ENCODE assay signal across 8 cellular contexts in genomic region chr10:77391605-77392235, GRCh38.
A peak's percentile ranks its signal among the peaks of the same experiment; 100 is the strongest.
DNase-seq lines count a peak whose midpoint lies in the region; ATAC-seq and TF ChIP-seq lines count a peak whose summit lies in the region.

No MANE protein-coding gene starts in this region.

- H3K27ac ChIP-seq in OCI-LY3 (ENCODE audit: low read length) (no peak overlapping the region), caudate nucleus (ENCODE audit: low read depth, low read length) (no peak overlapping the region), layer of hippocampus (ENCODE audit: low read depth, low read length) (peak overlapping the region; percentile 13)

- H3K79me2 ChIP-seq in OCI-LY3 (ENCODE audit: low read length) = no peaks in the 10 kb centered on the region; the same call in 1 of the 2 replicates

- H3K4me2 ChIP-seq in OCI-LY3 (ENCODE audit: low read length) = no peak overlapping the region

- no peaks in the 10 kb centered on the region for H3K4me1 ChIP-seq in OCI-LY3 (ENCODE audit: low read length)

- no peaks in the 10 kb centered on the region for H3K9me3 ChIP-seq in OCI-LY3 (ENCODE audit: insufficient read depth, low read length)

- no peak overlapping the region for H3K9ac ChIP-seq in OCI-LY3 (ENCODE audit: low read length)

- in situ Hi-C loops in Caki2 (cut with HindIII; ENCODE audit: low pct_unique_long_range_greater_than_20kb, low sequenced_read_pairs) = no loop called here

- H3K27me3 ChIP-seq in OCI-LY3 (ENCODE audit: low read depth, low read length) (no peaks in the 10 kb centered on the region), layer of hippocampus (ENCODE audit: control insufficient read depth, insufficient read depth, low read length) (no peaks in the 10 kb centered on the region)

- H2AFZ ChIP-seq in OCI-LY3 (ENCODE audit: low read depth, low read length) = no peak overlapping the region

- H3K4me3 ChIP-seq in HFF-Myc (replicated peaks; ENCODE audit: low read depth, low read length) (no peak overlapping the region), OCI-LY3 (ENCODE audit: low read length) (no peak overlapping the region)

- DNase-seq in Caki2 (ENCODE audit: low read depth) = peak; percentile 81
- peak; percentile 89 for DNase-seq in HFF-Myc (ENCODE audit: extremely low read depth, low read depth)
- peak in 51 of 61 donors; percentile 8 to 67 (median 40) for DNase-seq in caudate nucleus (lab: John Stamatoyannopoulos, UW)
- peak; percentile 71 for DNase-seq in stimulated activated CD8-positive, alpha-beta memory T cell treated with anti-CD3 and anti-CD28 coated beads, Interleukin-4, amount 100 ng/mL, for 48 hours

- peaks cover 45% of the 10 kb centered on the region for H4K20me1 ChIP-seq in OCI-LY3 (ENCODE audit: insufficient read depth, low read length)

- no peaks in the 10 kb centered on the region for H3K36me3 ChIP-seq in OCI-LY3 (replicated peaks; ENCODE audit: low read depth, low read length)

- ATAC-seq in GM19452 (IDR thresholded peaks at IDR 0.05; ENCODE audit: unreplicated experiment) (no peak), GM18511 (IDR thresholded peaks at IDR 0.05; ENCODE audit: unreplicated experiment) (no peak)

- TF ChIP-seq CTCF in HFF-Myc (IDR thresholded peaks at IDR 0.05; ENCODE audit: low read depth, low read length, missing control alignments) (peak; percentile 73), OCI-LY3 (IDR thresholded peaks at IDR 0.05; ENCODE audit: low read depth, low read length) (peak; percentile 51)
